ENCODE assay signal across 1 cellular context in the genomic region with DNA sequence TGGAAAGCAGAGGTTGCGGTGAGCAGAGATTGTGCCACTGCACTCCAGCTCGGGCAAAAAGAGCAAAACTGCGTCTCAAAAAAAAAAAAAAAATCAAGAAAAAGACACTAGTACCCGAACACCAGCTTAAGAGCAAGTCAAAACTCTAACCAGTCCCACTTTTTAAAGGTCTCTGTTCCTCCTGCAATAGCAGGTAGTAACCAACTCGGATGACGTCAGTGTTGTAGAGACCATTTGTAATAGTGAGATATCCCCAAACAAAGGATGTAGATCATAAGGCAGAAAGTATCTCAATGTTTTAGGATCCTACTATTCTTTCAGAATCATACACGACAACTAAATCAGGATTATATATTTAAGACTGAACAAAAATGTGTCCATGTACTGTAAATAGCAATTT.
A peak's percentile ranks its signal among the peaks of the same experiment; 100 is the strongest.
TF ChIP-seq lines count a peak whose summit lies in the region.

No MANE protein-coding gene starts in this region.

TF ChIP-seq in GM12878, 131 proteins besides CTCF, POLR2A, EP300 and RAD21:
- TF ChIP-seq STAT3 (IDR thresholded peaks at IDR 0.05; ENCODE audit: low read depth, low read length) (no peak), ZNF274 (IDR thresholded peaks at IDR 0.05; ENCODE audit: insufficient read depth, insufficient read length) (no peak), NBN (IDR thresholded peaks at IDR 0.05) (0 out of 2 replicates have a peak, but pooled peaks have one; percentile 19), RAD51 (IDR thresholded peaks at IDR 0.05) (no peak), BCL11A (IDR thresholded peaks at IDR 0.05; ENCODE audit: low read depth, low read length) (no peak), NRF1 (conservative IDR thresholded peaks at IDR 0.05; ENCODE audit: low read depth, low read length) (no peak), PAX5 (IDR thresholded peaks at IDR 0.05; ENCODE audit: borderline replicate concordance, low read depth, low read length) (no peak), CHD4 (IDR thresholded peaks at IDR 0.05) (no peak), CHD1 (IDR thresholded peaks at IDR 0.05; ENCODE audit: low read depth, low read length) (no peak), ZZZ3 (IDR thresholded peaks at IDR 0.05; ENCODE audit: control insufficient read depth, insufficient read length, low read depth) (no peak), ATF7 (IDR thresholded peaks at IDR 0.05; ENCODE audit: low read depth) (peak; percentile 99), HDAC6 (IDR thresholded peaks at IDR 0.05; ENCODE audit: unreplicated experiment) (no peak)
- TF ChIP-seq, protein P1, sequence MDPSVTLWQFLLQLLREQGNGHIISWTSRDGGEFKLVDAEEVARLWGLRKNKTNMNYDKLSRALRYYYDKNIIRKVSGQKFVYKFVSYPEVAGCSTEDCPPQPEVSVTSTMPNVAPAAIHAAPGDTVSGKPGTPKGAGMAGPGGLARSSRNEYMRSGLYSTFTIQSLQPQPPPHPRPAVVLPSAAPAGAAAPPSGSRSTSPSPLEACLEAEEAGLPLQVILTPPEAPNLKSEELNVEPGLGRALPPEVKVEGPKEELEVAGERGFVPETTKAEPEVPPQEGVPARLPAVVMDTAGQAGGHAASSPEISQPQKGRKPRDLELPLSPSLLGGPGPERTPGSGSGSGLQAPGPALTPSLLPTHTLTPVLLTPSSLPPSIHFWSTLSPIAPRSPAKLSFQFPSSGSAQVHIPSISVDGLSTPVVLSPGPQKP (IDR thresholded peaks at IDR 0.05; ENCODE audit: low read depth, low read length) = no peak
